10 cellular contexts compared by ENCODE assay signal in the genomic region with DNA sequence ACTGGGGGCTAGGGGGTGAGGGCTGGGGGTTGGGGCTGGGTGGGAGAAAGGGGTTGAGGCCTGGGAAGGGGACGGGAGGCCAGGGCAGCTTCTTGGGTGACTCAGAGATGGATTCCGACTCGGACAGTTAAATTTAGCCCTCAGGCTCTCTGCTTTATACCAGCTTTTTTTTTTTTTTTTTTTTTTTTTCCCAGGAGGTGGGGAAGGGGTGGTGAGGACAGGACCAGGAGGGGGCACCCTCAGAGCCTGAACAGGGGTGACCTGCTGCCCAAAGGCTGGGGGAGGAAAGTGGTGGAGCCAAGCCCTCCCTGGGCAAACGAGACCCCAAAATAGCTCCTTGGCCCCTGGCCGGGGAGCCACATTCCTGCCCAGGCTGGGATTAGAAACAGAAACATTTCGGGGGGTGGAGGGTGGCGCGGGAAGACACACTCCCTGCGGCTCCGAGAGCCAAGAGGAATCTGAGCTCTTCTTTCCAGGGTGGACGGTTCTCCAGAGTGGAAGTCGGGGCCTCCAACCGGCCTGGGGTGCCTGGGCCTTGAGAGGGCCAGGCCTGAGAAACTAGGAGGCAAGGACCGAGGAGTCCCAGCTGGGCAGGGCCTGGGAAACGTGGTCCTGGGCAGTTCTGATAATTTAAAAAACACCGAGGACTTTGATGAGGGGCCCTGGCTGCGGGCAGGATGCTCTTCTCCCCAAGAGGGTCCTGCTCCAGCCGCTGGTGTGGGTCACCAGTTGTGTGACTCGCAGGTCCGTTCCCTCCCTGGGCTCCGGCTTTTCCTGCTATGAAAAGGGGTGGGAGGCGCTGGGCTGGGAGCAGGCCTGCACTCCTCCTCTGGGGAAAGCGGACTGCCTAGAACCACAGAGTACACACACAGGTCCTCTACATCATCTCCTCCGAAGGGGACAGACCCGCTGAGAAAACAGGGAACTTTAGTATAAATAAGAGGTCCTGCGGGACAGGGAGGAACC. TPM values are rescaled to one million over a fixed set of nuclear protein-coding genes. Genes with fewer than 3 reads are reported as not detected.
DNase-seq lines count a peak whose midpoint lies in the region; TF ChIP-seq lines count a peak whose summit lies in the region.
"Had no signal": no experiment of that assay in that cellular context is flagged by ENCODE, and none has a peak within 500 bp of the region (broad histone marks: within the 10 kb centered on the region; RNA-seq: fewer than 3 reads in every experiment).

No MANE protein-coding gene starts in this region.

- intact Hi-C loops in activated CD4-positive, alpha-beta memory T cell treated with anti-CD3 and anti-CD28 coated beads for 36 hours (cut with micrococcal nuclease), result no loop called here

- no peaks in the 10 kb centered on the region for H3K27me3 ChIP-seq in SJCRH30

- POLR2A ChIA-PET in activated CD4-positive, alpha-beta T cell treated with anti-CD3 and anti-CD28 coated beads, Interleukin-2, amount 10 ng/mL, durations not matched to agents 7 days and 5 days (lab: Charles Lee), result no interaction called here
- POLR2A ChIA-PET in activated CD4-positive, alpha-beta memory T cell treated with anti-CD3 and anti-CD28 coated beads for 36 hours (lab: Charles Lee), result no interaction called here

- H3K4me3 ChIP-seq in SJCRH30 (peak overlapping the region; percentile 84), fibroblast of the aortic adventitia (ENCODE audit: low read depth, low read length) (peak overlapping the region; percentile 74)

- DNase-seq in AG09319 (ENCODE audit: extremely low read depth, low read depth), result no peak
- peak; percentile 74 to 75 for DNase-seq in SJCRH30
- peak; percentile 80 for DNase-seq in fibroblast of the aortic adventitia (ENCODE audit: low read depth)
- no peak for DNase-seq in osteocyte (ENCODE audit: extremely low spot score, unreplicated experiment)
- no peak for DNase-seq in T-helper 1 cell
- no peak for DNase-seq in activated CD4-positive, alpha-beta T cell treated with anti-CD3 and anti-CD28 coated beads, Interleukin-2, amount 10 ng/mL, durations not matched to agents 7 days and 5 days
- no peak for DNase-seq in SK-N-DZ (ENCODE audit: low spot score)
- DNase-seq in activated CD4-positive, alpha-beta memory T cell treated with anti-CD3 and anti-CD28 coated beads for 36 hours, result no peak
- DNase-seq: NCI-H1417 treated with DMSO at 0.1 percent for 48 hours had no signal

- H3K36me3 Mint-ChIP-seq in osteocyte (ENCODE audit: unreplicated experiment), result peaks cover 26% of the 10 kb centered on the region
- H3K36me3 Mint-ChIP-seq in activated CD4-positive, alpha-beta T cell treated with anti-CD3 and anti-CD28 coated beads, Interleukin-2, amount 10 ng/mL, durations not matched to agents 7 days and 5 days (ENCODE audit: low read depth), result peaks cover 17% of the 10 kb centered on the region
- H3K36me3 Mint-ChIP-seq in activated CD4-positive, alpha-beta memory T cell treated with anti-CD3 and anti-CD28 coated beads for 36 hours, result peaks cover 21% of the 10 kb centered on the region

- H3K27me3 Mint-ChIP-seq in osteocyte (ENCODE audit: unreplicated experiment), result no peaks in the 10 kb centered on the region
- H3K27me3 Mint-ChIP-seq in activated CD4-positive, alpha-beta T cell treated with anti-CD3 and anti-CD28 coated beads, Interleukin-2, amount 10 ng/mL, durations not matched to agents 7 days and 5 days, result peaks cover 25% of the 10 kb centered on the region
- H3K27me3 Mint-ChIP-seq in activated CD4-positive, alpha-beta memory T cell treated with anti-CD3 and anti-CD28 coated beads for 36 hours, result peaks cover 16% of the 10 kb centered on the region

- peak overlapping the region; percentile 60 for H3K4me3 Mint-ChIP-seq in osteocyte (ENCODE audit: unreplicated experiment)
- no peak overlapping the region for H3K4me3 Mint-ChIP-seq in activated CD4-positive, alpha-beta T cell treated with anti-CD3 and anti-CD28 coated beads, Interleukin-2, amount 10 ng/mL, durations not matched to agents 7 days and 5 days
- no peak overlapping the region for H3K4me3 Mint-ChIP-seq in activated CD4-positive, alpha-beta memory T cell treated with anti-CD3 and anti-CD28 coated beads for 36 hours

- peaks cover 45% of the 10 kb centered on the region for H3K36me3 ChIP-seq in SJCRH30

- no peaks in the 10 kb centered on the region for H3K9me3 Mint-ChIP-seq in osteocyte (ENCODE audit: unreplicated experiment)
- no peaks in the 10 kb centered on the region for H3K9me3 Mint-ChIP-seq in activated CD4-positive, alpha-beta T cell treated with anti-CD3 and anti-CD28 coated beads, Interleukin-2, amount 10 ng/mL, durations not matched to agents 7 days and 5 days
- no peaks in the 10 kb centered on the region for H3K9me3 Mint-ChIP-seq in activated CD4-positive, alpha-beta memory T cell treated with anti-CD3 and anti-CD28 coated beads for 36 hours

- no peaks in the 10 kb centered on the region for H3K9me3 ChIP-seq in SJCRH30 (replicated peaks)

- H3K27ac ChIP-seq in SJCRH30, result peak overlapping the region; percentile 99

- H3K27ac Mint-ChIP-seq in osteocyte (ENCODE audit: unreplicated experiment), result peak overlapping the region; percentile 95
- H3K27ac Mint-ChIP-seq in activated CD4-positive, alpha-beta T cell treated with anti-CD3 and anti-CD28 coated beads, Interleukin-2, amount 10 ng/mL, durations not matched to agents 7 days and 5 days, result no peak overlapping the region
- H3K27ac Mint-ChIP-seq in activated CD4-positive, alpha-beta memory T cell treated with anti-CD3 and anti-CD28 coated beads for 36 hours, result no peak overlapping the region

- H3K4me1 ChIP-seq in SJCRH30, result peaks cover 23% of the 10 kb centered on the region

- TF ChIP-seq CTCF in AG09319 (IDR thresholded peaks at IDR 0.05; ENCODE audit: low read depth, low read length), result peak; percentile 8
- no peak for TF ChIP-seq CTCF in fibroblast of the aortic adventitia (IDR thresholded peaks at IDR 0.05; ENCODE audit: insufficient read depth, low read length)
- no peak for TF ChIP-seq CTCF in osteocyte (IDR thresholded peaks at IDR 0.05)

- CTCF ChIA-PET in activated CD4-positive, alpha-beta T cell treated with anti-CD3 and anti-CD28 coated beads, Interleukin-2, amount 10 ng/mL, durations not matched to agents 7 days and 5 days (lab: Charles Lee), result interaction anchor here (1.5 to 3.0 kb wide), 3 partner anchors 13 to 34 kb away, joined by 7 to 9 read pairs (median 9); partner anchors contain the start of gene SIX5
- CTCF ChIA-PET in activated CD4-positive, alpha-beta memory T cell treated with anti-CD3 and anti-CD28 coated beads for 36 hours (lab: Charles Lee), result interaction anchor here (1.7 to 2.8 kb wide), 2 partner anchors 14 to 16 kb away, joined by 8 to 14 read pairs; partner anchors contain the start of gene SIX5

- H3K4me1 Mint-ChIP-seq in osteocyte (ENCODE audit: unreplicated experiment), result peaks cover 35% of the 10 kb centered on the region
- peaks cover 15% of the 10 kb centered on the region for H3K4me1 Mint-ChIP-seq in activated CD4-positive, alpha-beta T cell treated with anti-CD3 and anti-CD28 coated beads, Interleukin-2, amount 10 ng/mL, durations not matched to agents 7 days and 5 days
- H3K4me1 Mint-ChIP-seq in activated CD4-positive, alpha-beta memory T cell treated with anti-CD3 and anti-CD28 coated beads for 36 hours (ENCODE audit: low read depth), result peaks cover 15% of the 10 kb centered on the region

RNA-seq across cellular contexts. Expression of gene DMPK, which starts 0.8 kb away (rescaled TPM):
- total RNA-seq in SJCRH30 (2014; rRNA removed; shearing (Covaris generic)), result 79.8 and 84.2 TPM in 2 replicates
- total RNA-seq in fibroblast of the aortic adventitia (ENCODE audit: low replicate concordance) (46.5 and 85.2 TPM in 2 replicates), osteocyte (76.6 and 86.9 TPM in 2 replicates)
- 10 to 100 TPM; 24.1 to 24.4 TPM for total RNA-seq in activated CD4-positive, alpha-beta T cell treated with anti-CD3 and anti-CD28 coated beads, Interleukin-2, amount 10 ng/mL, durations not matched to agents 7 days and 5 days
- 7.0 and 7.9 TPM in 2 replicates for polyA plus RNA-seq in SK-N-DZ (2014; cell fraction: cytosol; rRNA removed)
- polyA plus RNA-seq in SK-N-DZ (2014; cell fraction: nucleus; rRNA removed), result 53.8 and 64.2 TPM in 2 replicates
- 10 to 100 TPM; 10.7 to 11.0 TPM for total RNA-seq in activated CD4-positive, alpha-beta memory T cell treated with anti-CD3 and anti-CD28 coated beads for 36 hours

RNA-seq across cellular contexts. Expression of gene DMWD, which starts 9.5 kb away (rescaled TPM):
- 43.5 and 52.9 TPM in 2 replicates for total RNA-seq in SJCRH30 (2014; rRNA removed; shearing (Covaris generic))
- total RNA-seq in fibroblast of the aortic adventitia (ENCODE audit: low replicate concordance), result 28.6 and 41.4 TPM in 2 replicates
- total RNA-seq in osteocyte, result 79.2 and 91.0 TPM in 2 replicates
- total RNA-seq in activated CD4-positive, alpha-beta T cell treated with anti-CD3 and anti-CD28 coated beads, Interleukin-2, amount 10 ng/mL, durations not matched to agents 7 days and 5 days, result 10 to 100 TPM; 35.0 to 37.8 TPM
- polyA plus RNA-seq in SK-N-DZ (2014; cell fraction: cytosol; rRNA removed), result 23.8 and 30.7 TPM in 2 replicates
- 24.3 and 51.2 TPM in 2 replicates for polyA plus RNA-seq in SK-N-DZ (2014; cell fraction: nucleus; rRNA removed)
- total RNA-seq in activated CD4-positive, alpha-beta memory T cell treated with anti-CD3 and anti-CD28 coated beads for 36 hours, result 10 to 100 TPM; 43.1 to 45.8 TPM

RNA-seq across cellular contexts. Expression of gene SIX5, which starts 14.1 kb away (rescaled TPM):
- 6.0 and 6.6 TPM in 2 replicates for total RNA-seq in SJCRH30 (2014; rRNA removed; shearing (Covaris generic))
- 9.5 and 16.4 TPM in 2 replicates for total RNA-seq in fibroblast of the aortic adventitia (ENCODE audit: low replicate concordance)
- total RNA-seq in osteocyte, result 34.2 and 35.4 TPM in 2 replicates
- under 1 TPM; 0.64 to 0.85 TPM for total RNA-seq in activated CD4-positive, alpha-beta T cell treated with anti-CD3 and anti-CD28 coated beads, Interleukin-2, amount 10 ng/mL, durations not matched to agents 7 days and 5 days
- 4.9 and 6.2 TPM in 2 replicates for polyA plus RNA-seq in SK-N-DZ (2014; cell fraction: cytosol; rRNA removed)
- 9.2 and 10.6 TPM in 2 replicates for polyA plus RNA-seq in SK-N-DZ (2014; cell fraction: nucleus; rRNA removed)
- total RNA-seq in activated CD4-positive, alpha-beta memory T cell treated with anti-CD3 and anti-CD28 coated beads for 36 hours, result 1 to 10 TPM; 2.3 to 2.4 TPM

RNA-seq across cellular contexts. Expression of gene RSPH6A, which starts 32.0 kb away (rescaled TPM):
- total RNA-seq in SJCRH30 (2014; rRNA removed; shearing (Covaris generic)), result 0.22 TPM in 1 of 2 replicates, not detected in the other
- 0.18 TPM in 1 of 2 replicates, not detected in the other for total RNA-seq in fibroblast of the aortic adventitia (ENCODE audit: low replicate concordance)
- 0.30 and 0.42 TPM in 2 replicates for total RNA-seq in osteocyte
- total RNA-seq in activated CD4-positive, alpha-beta T cell treated with anti-CD3 and anti-CD28 coated beads, Interleukin-2, amount 10 ng/mL, durations not matched to agents 7 days and 5 days, result under 1 TPM; 0.42 to 0.57 TPM
- polyA plus RNA-seq in SK-N-DZ (2014; cell fraction: cytosol; rRNA removed), result not detected in 2 replicates
- polyA plus RNA-seq in SK-N-DZ (2014; cell fraction: nucleus; rRNA removed), result not detected in 2 replicates
- total RNA-seq in activated CD4-positive, alpha-beta memory T cell treated with anti-CD3 and anti-CD28 coated beads for 36 hours, result under 1 TPM; 0.12 to 0.19 TPM
- total RNA-seq: H4 had no signal

RNA-seq across cellular contexts. Expression of gene MEIOSIN, which starts 49.9 kb away (rescaled TPM):
- 0.08 TPM in 1 of 2 replicates, not detected in the other for total RNA-seq in SJCRH30 (2014; rRNA removed; shearing (Covaris generic))
- total RNA-seq in fibroblast of the aortic adventitia (ENCODE audit: low replicate concordance) (not detected in 2 replicates), osteocyte (not detected in 2 replicates)
- not detected for total RNA-seq in activated CD4-positive, alpha-beta T cell treated with anti-CD3 and anti-CD28 coated beads, Interleukin-2, amount 10 ng/mL, durations not matched to agents 7 days and 5 days
- 0.08 and 0.30 TPM in 2 replicates for polyA plus RNA-seq in SK-N-DZ (2014; cell fraction: cytosol; rRNA removed)
- polyA plus RNA-seq in SK-N-DZ (2014; cell fraction: nucleus; rRNA removed), result 0.07 and 0.21 TPM in 2 replicates
- not detected for total RNA-seq in activated CD4-positive, alpha-beta memory T cell treated with anti-CD3 and anti-CD28 coated beads for 36 hours
- total RNA-seq: H4 had no signal

Comparison
In these comparisons a context has a peak if more than half of its experiments do, and no peak if none do; other contexts are left out.
1. DNase-seq: peak in SJCRH30 (2 of 2) and fibroblast of the aortic adventitia (single experiment); none in AG09319 (single experiment), osteocyte (single experiment), T-helper 1 cell (0 of 5), activated CD4-positive, alpha-beta T cell treated with anti-CD3 and anti-CD28 coated beads, Interleukin-2, amount 10 ng/mL, durations not matched to agents 7 days and 5 days (single experiment), SK-N-DZ (single experiment) and activated CD4-positive, alpha-beta memory T cell treated with anti-CD3 and anti-CD28 coated beads for 36 hours (single experiment).